30 cellular contexts compared by ENCODE assay signal in the genomic region with DNA sequence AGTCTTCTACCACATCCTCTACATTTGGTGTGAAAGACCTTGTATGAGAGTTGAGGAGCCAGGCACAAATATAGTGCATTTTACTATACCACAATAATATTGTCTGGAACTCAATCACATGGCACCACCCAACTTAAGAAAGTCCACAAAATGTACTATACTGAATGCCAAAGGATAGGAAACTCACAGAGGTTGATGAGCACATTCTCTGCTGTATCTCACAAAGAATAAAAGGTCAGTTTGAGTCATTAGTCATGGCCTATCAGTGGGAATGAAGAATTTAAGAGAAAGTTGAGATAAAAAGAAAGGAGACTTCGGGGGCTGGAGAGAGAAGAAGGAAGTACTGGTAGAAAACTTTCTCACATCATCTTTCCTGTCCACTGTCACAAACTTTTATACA.
"Had no signal": no experiment of that assay in that cellular context is flagged by ENCODE, and none has a peak within 500 bp of the region (broad histone marks: within the 10 kb centered on the region; RNA-seq: fewer than 3 reads in every experiment).

No MANE protein-coding gene starts in this region.

- H3K4me3 Mint-ChIP-seq: activated B cell treated with CpG ODN at 0.5 μM for 24 hours; activated CD4-positive, alpha-beta memory T cell treated with anti-CD3 and anti-CD28 coated beads, Interleukin-2, amount 10 ng/mL, durations not matched to agents 7 days and 5 days; activated naive CD8-positive, alpha-beta T cell; activated T-cell treated with anti-CD3 and anti-CD28 coated beads, Interleukin-2, amount 50 U/mL, for 4 hours; activated T-helper 17 cell treated with anti-CD3 and anti-CD28 coated beads, Interleukin-2, amount 50 U/mL, for 72 hours; central memory CD8-positive, alpha-beta T cell; dendritic cell treated with granulocyte-macrophage colony-stimulating factor and Interleukin-4, amounts not matched to agents 40 ng/mL and 50 ng/mL, for 4 days; endodermal cell had no signal

- H3K36me3 ChIP-seq: brain microvascular endothelial cell, esophagus muscularis mucosa, gastrocnemius medialis, heart left ventricle, WERI-Rb-1 had no signal

- H3K9me3 ChIP-seq: esophagus muscularis mucosa, gastrocnemius medialis, heart left ventricle had no signal

- H3K27ac Mint-ChIP-seq: activated B cell treated with CpG ODN at 0.5 μM for 24 hours; activated CD4-positive, alpha-beta memory T cell treated with anti-CD3 and anti-CD28 coated beads, Interleukin-2, amount 10 ng/mL, durations not matched to agents 7 days and 5 days; activated naive CD8-positive, alpha-beta T cell; activated T-helper 17 cell treated with anti-CD3 and anti-CD28 coated beads, Interleukin-2, amount 50 U/mL, for 72 hours; dendritic cell treated with granulocyte-macrophage colony-stimulating factor and Interleukin-4, amounts not matched to agents 40 ng/mL and 50 ng/mL, for 4 days; endodermal cell had no signal

- H3K9me3 Mint-ChIP-seq: activated B cell treated with CpG ODN at 0.5 μM for 24 hours; activated CD4-positive, alpha-beta memory T cell treated with anti-CD3 and anti-CD28 coated beads, Interleukin-2, amount 10 ng/mL, durations not matched to agents 7 days and 5 days; activated T-cell treated with anti-CD3 and anti-CD28 coated beads, Interleukin-2, amount 50 U/mL, for 4 hours; activated T-helper 17 cell treated with anti-CD3 and anti-CD28 coated beads, Interleukin-2, amount 50 U/mL, for 72 hours; central memory CD8-positive, alpha-beta T cell; dendritic cell treated with granulocyte-macrophage colony-stimulating factor and Interleukin-4, amounts not matched to agents 40 ng/mL and 50 ng/mL, for 4 days; endodermal cell had no signal

- H3K27me3 Mint-ChIP-seq: dendritic cell treated with granulocyte-macrophage colony-stimulating factor and Interleukin-4, amounts not matched to agents 40 ng/mL and 50 ng/mL, for 4 days had no signal

- H3K4me1 Mint-ChIP-seq: activated B cell treated with CpG ODN at 0.5 μM for 24 hours; activated CD4-positive, alpha-beta memory T cell treated with anti-CD3 and anti-CD28 coated beads, Interleukin-2, amount 10 ng/mL, durations not matched to agents 7 days and 5 days; activated T-helper 17 cell treated with anti-CD3 and anti-CD28 coated beads, Interleukin-2, amount 50 U/mL, for 72 hours; central memory CD8-positive, alpha-beta T cell; endodermal cell had no signal

- H3K4me1 ChIP-seq: heart left ventricle had no signal

- DNase-seq: activated B cell treated with CpG ODN at 0.5 μM for 24 hours; activated CD4-positive, alpha-beta memory T cell treated with anti-CD3 and anti-CD28 coated beads, Interleukin-2, amount 10 ng/mL, durations not matched to agents 7 days and 5 days; activated CD4-positive, alpha-beta T cell treated with anti-CD3 and anti-CD28 coated beads for 48 hours; activated CD4-positive, alpha-beta T cell treated with anti-CD3 and anti-CD28 coated beads, Interleukin-2, amount 50 U/mL, for 4 hours; activated CD8-positive, alpha-beta memory T cell treated with anti-CD3 and anti-CD28 coated beads for 24 hours; activated effector memory CD4-positive, alpha-beta T cell treated with Interleukin-2 at 50 U/mL for 16 hours; activated gamma-delta T cell treated with Interleukin-2 at 50 U/mL for 16 hours; activated naive CD4-positive, alpha-beta T cell treated with anti-CD3 and anti-CD28 coated beads, Interleukin-2, amount 50 U/mL, for 16 hours; activated naive CD4-positive, alpha-beta T cell treated with Interleukin-2 at 50 U/mL for 16 hours; activated T-cell treated with anti-CD3 and anti-CD28 coated beads, Interleukin-2, amount 50 U/mL, for 4 hours; brain microvascular endothelial cell; dorsolateral prefrontal cortex; effector memory CD4-positive, alpha-beta T cell; endodermal cell; erythroblast; foreskin keratinocyte; gastrocnemius medialis; glutamatergic neuron; heart left ventricle; T-helper 2 cell; WERI-Rb-1 had no signal

- H3K27ac ChIP-seq: brain microvascular endothelial cell, coronary artery, dorsolateral prefrontal cortex, foreskin keratinocyte, gastrocnemius medialis, heart left ventricle, WERI-Rb-1 had no signal

- FAIRE-seq: astrocyte, bronchial epithelial cell had no signal

- H3K36me3 Mint-ChIP-seq: activated naive CD8-positive, alpha-beta T cell had no signal

- ATAC-seq: activated CD4-positive, CD25-positive, alpha-beta regulatory T cell treated with anti-CD3 and anti-CD28 coated beads, Interleukin-2, amount 50 U/mL, for 24 hours; activated T-cell treated with anti-CD3 and anti-CD28 coated beads, Interleukin-2, amount 50 U/mL, for 4 hours; activated T-helper 17 cell treated with anti-CD3 and anti-CD28 coated beads, Interleukin-2, amount 50 U/mL, for 72 hours; foreskin keratinocyte; gastrocnemius medialis; heart left ventricle had no signal

- H3K27me3 ChIP-seq: brain microvascular endothelial cell, esophagus muscularis mucosa, gastrocnemius medialis, heart left ventricle had no signal

- H3K4me3 ChIP-seq: coronary artery, dorsolateral prefrontal cortex, esophagus muscularis mucosa, gastrocnemius medialis, heart left ventricle had no signal
